8 cellular contexts compared by ENCODE assay signal in genomic region chr22:41401781-41402648, GRCh38. TPM values are rescaled to one million over a fixed set of nuclear protein-coding genes. Genes with fewer than 3 reads are reported as not detected.
DNase-seq lines count a peak whose midpoint lies in the region; ATAC-seq and TF ChIP-seq lines count a peak whose summit lies in the region.

No MANE protein-coding gene starts in this region.

- no peaks in the 10 kb centered on the region for H3K36me3 ChIP-seq in SJCRH30
- H3K36me3 ChIP-seq in rectal smooth muscle tissue (ENCODE audit: control insufficient read depth, insufficient read depth, low read length), result peaks cover 15% of the 10 kb centered on the region

- no peak for TF ChIP-seq CTCF in GM20000 (IDR thresholded peaks at IDR 0.05; ENCODE audit: extremely low read depth, missing control alignments)

- no peaks in the 10 kb centered on the region for H3K9me3 Mint-ChIP-seq in T-cell

- H3K4me1 Mint-ChIP-seq in T-cell, result peaks cover 8 to 9% (median 9%) of the 10 kb centered on the region in 3 donors

- no peak overlapping the region for H3K27ac Mint-ChIP-seq in T-cell

- H3K9ac ChIP-seq in rectal smooth muscle tissue (ENCODE audit: low read length), result no peak overlapping the region

- no peak overlapping the region for H3K4me3 Mint-ChIP-seq in T-cell

- H3K9me3 ChIP-seq in SJCRH30 (replicated peaks), result no peaks in the 10 kb centered on the region

- H3K27me3 ChIP-seq in SJCRH30 (no peaks in the 10 kb centered on the region), rectal smooth muscle tissue (ENCODE audit: control insufficient read depth, insufficient read depth, low read length) (no peaks in the 10 kb centered on the region)

- peaks cover 7% of the 10 kb centered on the region for H3K4me1 ChIP-seq in SJCRH30
- peaks cover 13% of the 10 kb centered on the region for H3K4me1 ChIP-seq in rectal smooth muscle tissue (ENCODE audit: control insufficient read depth, insufficient read depth, low read length)

- ATAC-seq in T-cell (replicated peaks in 1 of 4), result no peak
- no peak for ATAC-seq in GM19328 (IDR thresholded peaks at IDR 0.05; ENCODE audit: unreplicated experiment)

- H3K4me3 ChIP-seq in SJCRH30 (no peak overlapping the region), rectal smooth muscle tissue (ENCODE audit: low read length) (no peak overlapping the region)

- DNase-seq in GM03348 (ENCODE audit: low spot score) (peak; percentile 77), SJCRH30 (peak; percentile 54 to 60), globus pallidus (ENCODE audit: low spot score) (peak; percentile 96), GM20000 (ENCODE audit: low spot score) (no peak), T-cell (no peak)
- no peak for DNase-seq in activated naive CD4-positive, alpha-beta T cell (lab: John Stamatoyannopoulos, UW)

- no peak overlapping the region for H3K27ac ChIP-seq in SJCRH30
- peak overlapping the region; percentile 48 for H3K27ac ChIP-seq in rectal smooth muscle tissue (ENCODE audit: low read depth, low read length)

- CTCF ChIA-PET in T-cell (lab: Charles Lee), result interaction anchor here (0.6 to 4.1 kb wide), 4 partner anchors 124 to 272 kb away, joined by 3 to 42 read pairs (median 8); partner anchors contain the start of gene PMM1 (in 1 of the 2)

- POLR2A ChIA-PET in T-cell (lab: Charles Lee), result interaction anchor here (0.5 to 0.8 kb wide), 2 partner anchors 116 to 517 kb away, joined by 4 read pairs; no protein-coding TSS in a partner anchor

- H3K36me3 Mint-ChIP-seq in T-cell, result peaks cover 7% of the 10 kb centered on the region

- no peaks in the 10 kb centered on the region for H3K27me3 Mint-ChIP-seq in T-cell

RNA-seq across cellular contexts. Expression of gene TEF, which starts 20.3 kb away (rescaled TPM):
- 6.0 and 7.4 TPM in 2 replicates for total RNA-seq in SJCRH30 (2014; rRNA removed; shearing (Covaris generic))
- 10 to 100 TPM in 1 of 5 donors, 1 to 10 TPM in 4; 4.1 to 10.8 (median 4.6) TPM for total RNA-seq in T-cell

RNA-seq across cellular contexts. Expression of gene TOB2, which starts 44.6 kb away (rescaled TPM):
- total RNA-seq in SJCRH30 (2014; rRNA removed; shearing (Covaris generic)), result 18.2 and 19.5 TPM in 2 replicates
- total RNA-seq in T-cell, result 10 to 100 TPM; 22.2 to 48.6 (median 37.9) TPM

Comparison
In these comparisons a context has a peak if more than half of its experiments do, and no peak if none do; other contexts are left out.
1. DNase-seq: peak in GM03348 (single experiment), SJCRH30 (2 of 2) and globus pallidus (single experiment); none in GM20000 (single experiment), T-cell (0 of 34) and activated naive CD4-positive, alpha-beta T cell (0 of 4).